ENCODE assay signal across 8 cellular contexts in genomic region chr10:110774069-110775021, GRCh38.
A peak's percentile ranks its signal among the peaks of the same experiment; 100 is the strongest.
DNase-seq lines count a peak whose midpoint lies in the region; ATAC-seq, FAIRE-seq and TF ChIP-seq lines count a peak whose summit lies in the region.

No MANE protein-coding gene starts in this region.

- peak; percentile 98 for ATAC-seq in GM18907 (IDR thresholded peaks at IDR 0.05; ENCODE audit: unreplicated experiment)
- ATAC-seq in HG02938 (IDR thresholded peaks at IDR 0.05; ENCODE audit: unreplicated experiment): peak; percentile 96

- H3K4me1 ChIP-seq in duodenal mucosa (ENCODE audit: control insufficient read depth in 1 of 2, insufficient read depth in 2 of 2, low read length in 2 of 2) (peaks cover 11 to 26% of the 10 kb centered on the region in 2 donors), smooth muscle cell (ENCODE audit: low read depth) (no peaks in the 10 kb centered on the region)

- H4K20me1 ChIP-seq in smooth muscle cell (ENCODE audit: low read depth): no peaks in the 10 kb centered on the region

- no peak overlapping the region for H3K4me3 ChIP-seq in duodenal mucosa (ENCODE audit: low read depth in 1 of 2, low read length in 2 of 2)
- H3K4me3 ChIP-seq in smooth muscle cell: no peak overlapping the region

- no peak for TF ChIP-seq CTCF in smooth muscle cell (IDR thresholded peaks at IDR 0.05; ENCODE audit: borderline replicate concordance, insufficient read depth, poor library complexity, severe bottlenecking)

- DNase-seq in RCC 7860 (ENCODE audit: low spot score): peak; percentile 84
- DNase-seq in smooth muscle cell (lab: John Stamatoyannopoulos, UW; ENCODE audit: unreplicated experiment): no peak
- no peak for DNase-seq in NCI-H2081 (lab: John Stamatoyannopoulos, UW)
- DNase-seq in activated CD8-positive, alpha-beta memory T cell treated with anti-CD3 and anti-CD28 coated beads, Interleukin-2, amount 50 U/mL, for 48 hours: no peak
- DNase-seq in medulla oblongata (ENCODE audit: extremely low spot score): no peak

- peak; percentile 57 for FAIRE-seq in RCC 7860 (lab: Jason Lieb, UNC)

- H3K9me3 ChIP-seq in duodenal mucosa (ENCODE audit: control insufficient read depth in 1 of 2, low read length in 2 of 2) (no peaks in the 10 kb centered on the region), smooth muscle cell (replicated peaks; ENCODE audit: low read depth) (no peaks in the 10 kb centered on the region)

- no peaks in the 10 kb centered on the region for H3K36me3 ChIP-seq in duodenal mucosa (ENCODE audit: control insufficient read depth in 1 of 2, insufficient read depth in 2 of 2, low read length in 2 of 2)
- H3K36me3 ChIP-seq in smooth muscle cell (ENCODE audit: low read depth): no peaks in the 10 kb centered on the region

- H3K4me2 ChIP-seq in smooth muscle cell: no peak overlapping the region

- 91% methylated on average over 8 of the region's 8 CpGs for WGBS in smooth muscle cell (ENCODE audit: low lambda C conversion rate)

- no peak overlapping the region for H2AFZ ChIP-seq in smooth muscle cell (ENCODE audit: low read depth)

- H3K9ac ChIP-seq in duodenal mucosa (ENCODE audit: low read depth in 1 of 2, low read length in 2 of 2) (peak overlapping the region in 1 of 2 donors; percentile 20), smooth muscle cell (ENCODE audit: low read depth) (peak overlapping the region; percentile 15)

- H3K27me3 ChIP-seq in duodenal mucosa (ENCODE audit: control insufficient read depth in 1 of 2, insufficient read depth in 2 of 2, low read length in 2 of 2) (no peaks in the 10 kb centered on the region), smooth muscle cell (ENCODE audit: low read depth) (no peaks in the 10 kb centered on the region)

- H3K79me2 ChIP-seq in smooth muscle cell (ENCODE audit: low read depth): no peaks in the 10 kb centered on the region

- no peaks in the 10 kb centered on the region for H3F3A ChIP-seq in smooth muscle cell (ENCODE audit: low read depth)

- peak overlapping the region; percentile 35 for H3K27ac ChIP-seq in duodenal mucosa (ENCODE audit: low read depth, low read length)
- peak overlapping the region; percentile 66 for H3K27ac ChIP-seq in smooth muscle cell (ENCODE audit: low read depth)
